ENCODE assay signal across 1 cellular context in genomic region chrX:40524423-40524822, GRCh38.
TF ChIP-seq lines count a peak whose summit lies in the region.

No MANE protein-coding gene starts in this region.

TF ChIP-seq in HCT116, 20 proteins besides CTCF, POLR2A, EP300 and RAD21 (continued from another document):
- TF ChIP-seq ZBTB33 (IDR thresholded peaks at IDR 0.05; ENCODE audit: extremely low read depth, insufficient replicate concordance, low read length) = no peak
